Comparison of ENCODE assay signal across 8 cellular contexts in the genomic region with DNA sequence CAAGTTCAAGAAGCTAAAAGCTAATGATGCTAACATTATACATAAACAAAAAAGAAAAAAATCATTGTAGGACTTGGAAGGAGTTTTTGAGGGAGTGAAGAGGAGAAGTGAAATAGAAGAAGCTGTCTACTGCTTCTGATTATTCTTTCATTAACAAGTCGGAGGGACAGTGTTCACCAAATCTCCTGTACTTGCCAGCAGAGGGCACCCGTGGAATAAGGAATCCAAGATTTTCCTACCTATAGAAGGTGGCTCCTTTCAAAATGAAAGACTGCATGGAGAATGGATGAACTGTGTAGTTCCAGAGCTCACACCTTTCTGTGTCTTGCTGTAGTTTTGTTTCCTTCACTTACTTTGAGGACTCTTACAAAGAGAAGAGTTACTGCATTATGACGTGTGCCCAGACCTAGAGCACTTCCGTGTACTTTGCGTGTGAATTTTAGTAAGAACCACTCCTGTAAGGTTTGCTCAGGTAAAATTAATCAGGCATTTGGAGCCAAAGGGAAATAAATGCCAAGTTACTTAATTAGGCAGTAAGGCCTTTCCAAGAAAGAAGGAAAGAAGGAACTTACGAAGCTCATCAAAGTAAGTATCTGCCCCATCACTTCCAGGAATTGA.
DNase-seq lines count a peak whose midpoint lies in the region; TF ChIP-seq lines count a peak whose summit lies in the region.

No MANE protein-coding gene starts in this region.

- H3K4me3 ChIP-seq in HFF-Myc (replicated peaks; ENCODE audit: low read depth, low read length) = no peak overlapping the region
- H3K4me3 ChIP-seq in WI38 (ENCODE audit: low read depth, low read length) = no peak overlapping the region
- no peak overlapping the region for H3K4me3 ChIP-seq in parathyroid adenoma (ENCODE audit: low read depth, low read length)

- no peaks in the 10 kb centered on the region for H3K27me3 ChIP-seq in parathyroid adenoma (ENCODE audit: control insufficient read depth, insufficient read depth, low read length)

- no peaks in the 10 kb centered on the region for H3K36me3 ChIP-seq in parathyroid adenoma (ENCODE audit: control insufficient read depth, insufficient read depth, low read length)

- H3K79me2 ChIP-seq in parathyroid adenoma = no peaks in the 10 kb centered on the region

- no peak overlapping the region for H3K9ac ChIP-seq in parathyroid adenoma

- no peaks in the 10 kb centered on the region for H3K4me1 ChIP-seq in parathyroid adenoma

- peak overlapping the region; percentile 26 for H2AFZ ChIP-seq in parathyroid adenoma

- H3K27ac ChIP-seq in parathyroid adenoma = no peak overlapping the region

- DNase-seq in activated CD4-positive, alpha-beta T cell treated with anti-CD3 and anti-CD28 coated beads for 48 hours = peak; percentile 44
- no peak for DNase-seq in activated CD4-positive, alpha-beta T cell treated with anti-CD3 and anti-CD28 coated beads for 4 hours
- DNase-seq in HFF-Myc (ENCODE audit: extremely low read depth, low read depth) (peak; percentile 47), NCI-H1930 (lab: John Stamatoyannopoulos, UW) (peak; percentile 54 to 74), germinal center (ENCODE audit: low spot score) (peak; percentile 5)
- DNase-seq in activated naive CD4-positive, alpha-beta T cell treated with Interleukin-2 at 50 U/mL for 16 hours = no peak

- no peak overlapping the region for H3K4me2 ChIP-seq in parathyroid adenoma (ENCODE audit: low read length)

- H3K9me3 ChIP-seq in parathyroid adenoma (ENCODE audit: control insufficient read depth, low read length) = no peaks in the 10 kb centered on the region

- TF ChIP-seq CTCF in HFF-Myc (IDR thresholded peaks at IDR 0.05; ENCODE audit: low read depth, low read length, missing control alignments) = peak; percentile 69
- peak; percentile 54 for TF ChIP-seq CTCF in WI38 (IDR thresholded peaks at IDR 0.05; ENCODE audit: low read depth, low read length)
- TF ChIP-seq CTCF in parathyroid adenoma (IDR thresholded peaks at IDR 0.05) = peak; percentile 40

Comparison
In these comparisons a context has a peak if more than half of its experiments do, and no peak if none do; other contexts are left out.
1. DNase-seq: peak in activated CD4-positive, alpha-beta T cell treated with anti-CD3 and anti-CD28 coated beads for 48 hours (single experiment), HFF-Myc (single experiment), NCI-H1930 (2 of 2) and germinal center (single experiment); none in activated CD4-positive, alpha-beta T cell treated with anti-CD3 and anti-CD28 coated beads for 4 hours (0 of 2) and activated naive CD4-positive, alpha-beta T cell treated with Interleukin-2 at 50 U/mL for 16 hours (single experiment).
2. Peak in every context shown above with its lines, with median percentiles within 50 percentile points of each other: CTCF ChIP-seq.